ENCODE assay signal across 1 cellular context in genomic region chr15:39946862-39947261, GRCh38.
TF ChIP-seq lines count a peak whose summit lies in the region.

No MANE protein-coding gene starts in this region.

TF ChIP-seq in SK-N-SH treated with all-trans-retinoic acid at 6 μM for 48 hours, 23 proteins besides CTCF, POLR2A, EP300 and RAD21 (continued from another document):
- TF ChIP-seq TSHZ2 (CRISPR knock-in tag; IDR thresholded peaks at IDR 0.05) (no peak), ZFP30 (CRISPR knock-in tag; IDR thresholded peaks at IDR 0.05) (no peak), SNAI2 (CRISPR knock-in tag; IDR thresholded peaks at IDR 0.05) (no peak), ZNF565 (CRISPR knock-in tag; conservative IDR thresholded peaks at IDR 0.05; ENCODE audit: low read depth) (no peak), TCF4 (CRISPR knock-in tag; IDR thresholded peaks at IDR 0.05; ENCODE audit: borderline replicate concordance) (no peak), ARNTL (CRISPR knock-in tag; IDR thresholded peaks at IDR 0.05; ENCODE audit: borderline replicate concordance, low read depth) (no peak), POU6F1 (CRISPR knock-in tag; IDR thresholded peaks at IDR 0.05; ENCODE audit: borderline replicate concordance, low read depth) (no peak), OSR1 (CRISPR knock-in tag; IDR thresholded peaks at IDR 0.05) (no peak)
